ENCODE assay signal across 21 cellular contexts in the genomic region with DNA sequence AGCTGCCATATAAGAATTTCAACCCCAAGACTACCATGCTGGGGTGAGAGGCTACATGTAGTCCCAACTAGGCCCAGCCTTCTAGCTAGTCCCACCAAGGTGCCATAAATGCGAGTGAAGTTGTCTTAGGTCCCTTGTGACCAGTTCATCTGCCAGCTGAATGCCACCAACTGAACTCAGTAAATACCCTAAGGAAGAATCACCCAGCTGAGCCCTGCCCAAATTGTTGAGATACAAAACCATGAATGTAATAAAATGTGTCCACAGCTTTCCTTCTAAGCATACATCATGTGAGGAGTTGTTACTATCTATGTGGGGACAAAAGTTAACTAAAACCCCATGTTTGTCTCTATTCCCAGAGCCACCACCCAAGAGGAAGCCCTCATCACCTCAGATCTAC.
A peak's percentile ranks its signal among the peaks of the same experiment; 100 is the strongest.
DNase-seq lines count a peak whose midpoint lies in the region; ATAC-seq and TF ChIP-seq lines count a peak whose summit lies in the region.
"Had no signal": no experiment of that assay in that cellular context is flagged by ENCODE, and none has a peak within 500 bp of the region (broad histone marks: within the 10 kb centered on the region; RNA-seq: fewer than 3 reads in every experiment).

No MANE protein-coding gene starts in this region.

- POLR2A ChIA-PET in OCI-LY7 (lab: Charles Lee): no interaction called here

- H3K27ac ChIP-seq in breast epithelium: peak overlapping the region; percentile 18 to 72
- H3K27ac ChIP-seq in mammary epithelial cell (ENCODE audit: insufficient read depth, low read depth, low read length): no peak overlapping the region
- peak overlapping the region; percentile 8 for H3K27ac ChIP-seq in muscle layer of colon (ENCODE audit: low read depth, low read length)
- peak overlapping the region; percentile 74 to 84 for H3K27ac ChIP-seq in tibial artery
- no peak overlapping the region for H3K27ac ChIP-seq in OCI-LY7 (ENCODE audit: low read depth, low read length, poor library complexity, severe bottlenecking)
- H3K27ac ChIP-seq in WERI-Rb-1: no peak overlapping the region
- H3K27ac ChIP-seq: 22Rv1 had no signal

- no peaks in the 10 kb centered on the region for H3K79me2 ChIP-seq in mammary epithelial cell (ENCODE audit: insufficient read depth, low read length)
- no peaks in the 10 kb centered on the region for H3K79me2 ChIP-seq in OCI-LY7 (ENCODE audit: insufficient read depth, low read depth, low read length)

- H3K4me3 ChIP-seq in breast epithelium: no peak overlapping the region
- no peak overlapping the region for H3K4me3 ChIP-seq in mammary epithelial cell (replicated peaks in 1 of 3; ENCODE audit: insufficient read depth in 1 of 3, low read depth in 2 of 3, low read length in 3 of 3)
- H3K4me3 ChIP-seq in muscle layer of colon (ENCODE audit: low read depth in 1 of 2, low read length in 2 of 2): no peak overlapping the region
- no peak overlapping the region for H3K4me3 ChIP-seq in tibial artery
- H3K4me3 ChIP-seq in OCI-LY7 (ENCODE audit: low read depth, low read length, poor library complexity, severe bottlenecking): no peak overlapping the region
- H3K4me3 ChIP-seq in WERI-Rb-1 (ENCODE audit: low read depth, low read length): no peak overlapping the region
- H3K4me3 ChIP-seq: GM12878 had no signal

- no peak overlapping the region for H2AFZ ChIP-seq in mammary epithelial cell (ENCODE audit: low read depth, low read length)
- H2AFZ ChIP-seq in OCI-LY7 (ENCODE audit: low read length): no peak overlapping the region

- no peaks in the 10 kb centered on the region for H3K27me3 ChIP-seq in breast epithelium
- no peaks in the 10 kb centered on the region for H3K27me3 ChIP-seq in mammary epithelial cell (ENCODE audit: insufficient read depth, low read length)
- H3K27me3 ChIP-seq in muscle layer of colon (ENCODE audit: control insufficient read depth in 1 of 2, insufficient read depth in 2 of 2, low read length in 2 of 2): no peaks in the 10 kb centered on the region
- H3K27me3 ChIP-seq in tibial artery: no peaks in the 10 kb centered on the region
- H3K27me3 ChIP-seq in WERI-Rb-1 (ENCODE audit: insufficient read depth, low read depth, severe bottlenecking): no peaks in the 10 kb centered on the region

- dilution Hi-C loops in mammary epithelial cell (cut with HindIII; ENCODE audit: low sequenced_read_pairs): no loop called here

- H3K9me3 ChIP-seq in breast epithelium (peaks cover 0 to 9% of the 10 kb centered on the region in 2 donors), mammary epithelial cell (replicated peaks; ENCODE audit: insufficient read depth, low read length) (no peaks in the 10 kb centered on the region), muscle layer of colon (ENCODE audit: low read length) (no peaks in the 10 kb centered on the region), tibial artery (no peaks in the 10 kb centered on the region), OCI-LY7 (ENCODE audit: low read length) (no peaks in the 10 kb centered on the region), WERI-Rb-1 (ENCODE audit: severe bottlenecking) (no peaks in the 10 kb centered on the region)

- TF ChIP-seq POLR2A in breast epithelium (IDR thresholded peaks at IDR 0.05): no peak

- in situ Hi-C loops in mammary epithelial cell (cut with MboI; ENCODE audit: low sequenced_read_pairs in 2 of 2): no loop called here

- BruUV-seq in mammary epithelial cell (replicated peaks; lab: Mats Ljungman, UMichigan) (no TSS peak), OCI-LY7 (replicated peaks; lab: Mats Ljungman, UMichigan) (no TSS peak)

- DNase-seq in breast epithelium (ENCODE audit: low spot score in 2 of 2) (no peak), mammary epithelial cell (no peak), tibial artery (no peak), OCI-LY7 (ENCODE audit: low spot score) (no peak), WERI-Rb-1 (no peak), RPMI8226 (no peak)
- DNase-seq: ACHN; C1 segment of cervical spinal cord; CD8-positive, alpha-beta T cell; DND-41; Kasumi-1; NCI-H1694; NCI-H2081; NCI-H2171 treated with DMSO at 0.1 percent for 48 hours; NCI-H524 treated with DMSO at 0.1 percent for 48 hours; OCI-M1; Right ventricle myocardium superior had no signal

- H3K9me2 ChIP-seq in OCI-LY7 (ENCODE audit: insufficient read depth, low read length): 0 out of 2 replicates have a peak, but pooled peaks cover 6% of the 10 kb centered on the region

- TF ChIP-seq CTCF in breast epithelium (IDR thresholded peaks at IDR 0.05) (no peak), mammary epithelial cell (conservative IDR thresholded peaks at IDR 0.05 in 1 of 2, IDR thresholded peaks at IDR 0.05 in 1 of 2; ENCODE audit: extremely low read depth in 1 of 2, insufficient read depth in 1 of 2, low read depth in 1 of 2, low read length in 2 of 2) (no peak), tibial artery (IDR thresholded peaks at IDR 0.05) (no peak), OCI-LY7 (conservative IDR thresholded peaks at IDR 0.05; ENCODE audit: low read length) (no peak), WERI-Rb-1 (IDR thresholded peaks at IDR 0.05; ENCODE audit: low read depth, low read length) (no peak)

- H3K4me1 ChIP-seq in breast epithelium (peaks cover 0 to under 1% of the 10 kb centered on the region in 2 donors), mammary epithelial cell (ENCODE audit: insufficient read depth, low read length) (peaks cover 1% of the 10 kb centered on the region), muscle layer of colon (ENCODE audit: insufficient read depth, low read length) (peaks cover 41% of the 10 kb centered on the region), tibial artery (peaks cover 0 to 55% (median 20%) of the 10 kb centered on the region in 4 donors), OCI-LY7 (ENCODE audit: insufficient read depth, low read length, poor library complexity, severe bottlenecking) (no peaks in the 10 kb centered on the region)

- 88% methylated on average over 1 of the region's 1 CpG for WGBS in mammary epithelial cell (ENCODE audit: low coverage, missing lambda C conversion rate)

- H3K9ac ChIP-seq in mammary epithelial cell (ENCODE audit: insufficient read depth, low read length): no peak overlapping the region
- no peak overlapping the region for H3K9ac ChIP-seq in muscle layer of colon (ENCODE audit: low read length)

- no peak overlapping the region for H3K4me2 ChIP-seq in mammary epithelial cell (ENCODE audit: insufficient read depth, low read depth, low read length)
- no peak overlapping the region for H3K4me2 ChIP-seq in OCI-LY7 (ENCODE audit: low read length)

- H3K36me3 ChIP-seq in breast epithelium (no peaks in the 10 kb centered on the region), mammary epithelial cell (ENCODE audit: insufficient read depth, low read length) (peaks cover 3% of the 10 kb centered on the region), muscle layer of colon (ENCODE audit: insufficient read depth, low read length) (no peaks in the 10 kb centered on the region), tibial artery (no peaks in the 10 kb centered on the region), OCI-LY7 (ENCODE audit: insufficient read depth, low read length) (peaks cover 35% of the 10 kb centered on the region), WERI-Rb-1 (no peaks in the 10 kb centered on the region)

- CTCF ChIA-PET in mammary epithelial cell (lab: Charles Lee; ENCODE audit: low non-redundant PET): no interaction called here
- CTCF ChIA-PET in OCI-LY7 (lab: Charles Lee; ENCODE audit: unreplicated experiment): no interaction called here

- H4K20me1 ChIP-seq in mammary epithelial cell (ENCODE audit: insufficient read depth, low read length) (no peaks in the 10 kb centered on the region), OCI-LY7 (ENCODE audit: insufficient read depth, low read length) (no peaks in the 10 kb centered on the region)

- ATAC-seq in GM21723 (IDR thresholded peaks at IDR 0.05; ENCODE audit: unreplicated experiment): no peak
- ATAC-seq: CD8-positive, alpha-beta T cell; GM12878 had no signal

- intact Hi-C loops in breast epithelium (cut with DNase I; ENCODE audit: low total_unique reads): no loop called here
- intact Hi-C loops in mammary epithelial cell (cut with micrococcal nuclease): no loop called here
- intact Hi-C loops in tibial artery (cut with DNase I; ENCODE audit: low total_unique reads): no loop called here
- intact Hi-C loops in OCI-LY7 (cut with micrococcal nuclease; ENCODE audit: unreplicated experiment): no loop called here

Comparison
In these comparisons a context has a peak if more than half of its experiments do, and no peak if none do; other contexts are left out.
1. H3K27ac ChIP-seq: peak in breast epithelium (2 of 2), muscle layer of colon (single experiment) and tibial artery (2 of 2); none in mammary epithelial cell (single experiment), OCI-LY7 (single experiment) and WERI-Rb-1 (single experiment).